In the genomic region with DNA sequence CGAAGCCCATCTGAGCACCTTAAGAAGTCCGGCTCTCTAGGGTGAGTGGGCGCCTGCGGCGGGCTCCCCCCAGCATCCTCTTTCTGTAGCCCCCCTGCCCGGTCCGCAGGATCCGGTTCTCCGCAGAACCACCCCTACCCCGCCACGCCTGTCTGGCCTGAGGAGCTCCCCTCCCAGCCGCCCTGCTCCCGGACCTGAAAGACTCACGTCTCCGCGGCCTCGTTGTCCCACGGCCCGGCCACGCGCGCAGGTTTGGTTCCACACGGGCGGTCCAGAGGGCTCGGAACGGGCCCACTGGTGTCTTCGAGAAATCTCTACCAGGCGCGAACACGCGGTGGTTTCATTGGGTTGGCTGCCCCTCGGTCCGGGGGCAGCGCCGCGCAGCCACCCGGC, we compare ENCODE assay signal across 8 cellular contexts. TPM values are rescaled to one million over a fixed set of nuclear protein-coding genes. Genes with fewer than 3 reads are reported as not detected.
A peak's percentile ranks its signal among the peaks of the same experiment; 100 is the strongest.
DNase-seq lines count a peak whose midpoint lies in the region; ATAC-seq lines count a peak whose summit lies in the region.

No MANE protein-coding gene starts in this region.

- peaks cover 14% of the 10 kb centered on the region for H3K4me1 ChIP-seq in HUES6 (ENCODE audit: control insufficient read depth, insufficient read depth, low read length)

- no peaks in the 10 kb centered on the region for H3K9me3 Mint-ChIP-seq in activated naive CD4-positive, alpha-beta T cell treated with anti-CD3 and anti-CD28 coated beads, Interleukin-2, amount 50 U/mL, for 24 hours
- H3K9me3 Mint-ChIP-seq in central memory CD8-positive, alpha-beta T cell: no peaks in the 10 kb centered on the region
- H3K9me3 Mint-ChIP-seq in naive B cell: no peaks in the 10 kb centered on the region

- peaks cover 10% of the 10 kb centered on the region for H3K36me3 Mint-ChIP-seq in activated naive CD4-positive, alpha-beta T cell treated with anti-CD3 and anti-CD28 coated beads, Interleukin-2, amount 50 U/mL, for 24 hours
- H3K36me3 Mint-ChIP-seq in central memory CD8-positive, alpha-beta T cell (ENCODE audit: insufficient read depth): peaks cover 27% of the 10 kb centered on the region
- peaks cover 7 to 13% of the 10 kb centered on the region in 2 donors for H3K36me3 Mint-ChIP-seq in naive B cell

- no peaks in the 10 kb centered on the region for H3K27me3 Mint-ChIP-seq in activated naive CD4-positive, alpha-beta T cell treated with anti-CD3 and anti-CD28 coated beads, Interleukin-2, amount 50 U/mL, for 24 hours
- H3K27me3 Mint-ChIP-seq in central memory CD8-positive, alpha-beta T cell: no peaks in the 10 kb centered on the region
- no peaks in the 10 kb centered on the region for H3K27me3 Mint-ChIP-seq in naive B cell

- no peaks in the 10 kb centered on the region for H3K9me3 ChIP-seq in HUES6 (ENCODE audit: control insufficient read depth, insufficient read depth, low read depth, low read length)

- H3K27ac ChIP-seq in HUES6 (ENCODE audit: low read depth, low read length): peak overlapping the region; percentile 39; the same call in 1 of the 2 replicates

- H3K36me3 ChIP-seq in HUES6 (ENCODE audit: control insufficient read depth, insufficient read depth, low read length): peaks cover 22% of the 10 kb centered on the region

- peak overlapping the region; percentile 58 for H3K9ac ChIP-seq in HUES6 (ENCODE audit: low read length)

- H3K4me3 Mint-ChIP-seq in activated naive CD4-positive, alpha-beta T cell treated with anti-CD3 and anti-CD28 coated beads, Interleukin-2, amount 50 U/mL, for 24 hours: peak overlapping the region; percentile 90
- peak overlapping the region; percentile 95 for H3K4me3 Mint-ChIP-seq in central memory CD8-positive, alpha-beta T cell
- peak overlapping the region; percentile 93 to 99 (median 96) for H3K4me3 Mint-ChIP-seq in naive B cell

- peaks cover 59% of the 10 kb centered on the region for H3K4me1 Mint-ChIP-seq in activated naive CD4-positive, alpha-beta T cell treated with anti-CD3 and anti-CD28 coated beads, Interleukin-2, amount 50 U/mL, for 24 hours
- H3K4me1 Mint-ChIP-seq in central memory CD8-positive, alpha-beta T cell: peaks cover 56% of the 10 kb centered on the region
- peaks cover 37 to 63% (median 57%) of the 10 kb centered on the region in 3 donors for H3K4me1 Mint-ChIP-seq in naive B cell

- DNase-seq in activated naive CD4-positive, alpha-beta T cell treated with anti-CD3 and anti-CD28 coated beads, Interleukin-2, amount 50 U/mL, for 16 hours: no peak
- DNase-seq in central memory CD8-positive, alpha-beta T cell (ENCODE audit: low spot score in 2 of 2): no peak
- DNase-seq in naive B cell: no peak
- DNase-seq in SKM-1 treated with dmso at 0.1 percent for 144 hours (lab: John Stamatoyannopoulos, UW; ENCODE audit: unreplicated experiment): no peak
- no peak for DNase-seq in ACHN
- no peak for DNase-seq in effector CD8-positive, alpha-beta T cell (lab: John Stamatoyannopoulos, UW)

- in situ Hi-C loops in ACHN (cut with HindIII; ENCODE audit: low pct_ligation_motif_present, low pct_unique_long_range_greater_than_20kb, low sequenced_read_pairs): no loop called here

- no peaks in the 10 kb centered on the region for H3K27me3 ChIP-seq in HUES6 (ENCODE audit: control insufficient read depth, insufficient read depth, low read length)

- peak overlapping the region; percentile 93 for H3K4me3 ChIP-seq in HUES6 (ENCODE audit: low read depth, low read length)

- H3K27ac Mint-ChIP-seq in activated naive CD4-positive, alpha-beta T cell treated with anti-CD3 and anti-CD28 coated beads, Interleukin-2, amount 50 U/mL, for 24 hours: peak overlapping the region; percentile 94
- peak overlapping the region; percentile 96 for H3K27ac Mint-ChIP-seq in central memory CD8-positive, alpha-beta T cell (ENCODE audit: low read depth)
- peak overlapping the region; percentile 49 to 99 (median 98) for H3K27ac Mint-ChIP-seq in naive B cell

- no peak for ATAC-seq in central memory CD8-positive, alpha-beta T cell (replicated peaks; ENCODE audit: extremely low read depth, poor library complexity, severe bottlenecking)
- ATAC-seq in naive B cell (ENCODE audit: low read depth in 2 of 2): no peak

RNA-seq across cellular contexts. Expression of a gene that starts 0.2 kb away (rescaled TPM):
- 10 to 100 TPM; 24.1 to 34.4 (median 32.0) TPM for polyA plus RNA-seq in naive B cell (ENCODE audit: low read depth in 6 of 6)

RNA-seq across cellular contexts. Expression of a gene that starts 0.8 kb away (rescaled TPM):
- 100 to 1,000 TPM in 1 of 6 donors, 10 to 100 TPM in 5; 65.3 to 114 (median 80.7) TPM for polyA plus RNA-seq in naive B cell (ENCODE audit: low read depth in 6 of 6)

RNA-seq across cellular contexts. Expression of a gene that starts 58.4 kb away (rescaled TPM):
- under 1 TPM in 1 of 6 donors, not detected in 5; 0.08 TPM for polyA plus RNA-seq in naive B cell (ENCODE audit: low read depth in 6 of 6)
